In the genomic region with DNA sequence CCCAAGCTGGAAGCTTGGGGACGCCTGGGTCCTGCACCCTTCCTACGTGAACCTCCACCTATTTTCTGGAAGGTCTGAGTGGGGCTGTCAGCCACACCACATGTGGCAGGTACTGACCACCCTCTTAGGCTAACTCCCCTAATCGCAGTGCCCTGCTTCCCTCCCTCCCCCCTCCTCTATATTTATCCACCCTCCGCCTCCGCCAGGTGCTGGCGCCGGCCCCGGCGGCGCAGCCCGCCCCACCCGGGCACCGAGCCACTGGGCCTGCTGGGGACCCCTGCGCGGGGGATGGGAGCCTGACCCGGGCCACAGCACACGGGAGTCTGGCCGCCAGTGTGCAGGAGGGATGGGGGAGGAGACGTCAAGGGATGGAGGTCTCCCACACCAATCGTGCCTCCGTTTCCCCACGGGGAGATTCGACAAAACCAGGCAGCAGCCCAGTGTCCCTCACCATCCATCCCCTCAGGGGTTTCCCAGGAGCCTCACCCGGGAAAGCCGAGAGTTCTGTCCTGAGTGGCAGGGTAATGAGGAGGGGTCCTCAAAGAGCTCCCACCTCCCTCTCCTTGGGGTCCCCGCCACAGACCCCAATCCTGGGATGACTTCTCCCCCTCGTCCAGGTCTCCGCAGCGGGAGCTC, we compare ENCODE assay signal across 8 cellular contexts. TPM values are rescaled to one million over a fixed set of nuclear protein-coding genes. Genes with fewer than 3 reads are reported as not detected.
DNase-seq lines count a peak whose midpoint lies in the region; ATAC-seq and TF ChIP-seq lines count a peak whose summit lies in the region.

No MANE protein-coding gene starts in this region.

- 2 to 4% methylated on average over 29 of the region's 29 CpGs for WGBS in ectodermal cell, 2 experiments

- H4K20me1 ChIP-seq in neural cell (ENCODE audit: insufficient read depth) = no peaks in the 10 kb centered on the region

- TF ChIP-seq EP300 in neural cell (conservative IDR thresholded peaks at IDR 0.05; ENCODE audit: poor library complexity, severe bottlenecking) = no peak

- ATAC-seq in HG03045 (IDR thresholded peaks at IDR 0.05; ENCODE audit: unreplicated experiment) = no peak

- H3K9me3 ChIP-seq in CD8-positive, alpha-beta memory T cell (ENCODE audit: low read length) = no peaks in the 10 kb centered on the region
- H3K9me3 ChIP-seq in ectodermal cell (ENCODE audit: control insufficient read depth, low read length) (no peaks in the 10 kb centered on the region), neural cell (ENCODE audit: low read length) (no peaks in the 10 kb centered on the region)

- peaks cover 39 to 44% of the 10 kb centered on the region in 2 donors for H3K27me3 Mint-ChIP-seq in CD8-positive, alpha-beta memory T cell

- H3K36me3 Mint-ChIP-seq in CD8-positive, alpha-beta memory T cell = no peaks in the 10 kb centered on the region

- H3K4me3 Mint-ChIP-seq in CD8-positive, alpha-beta memory T cell = peak overlapping the region in 3 of 7 donors; percentile 8 to 81 (median 61)

- peaks cover 35 to 64% (median 47%) of the 10 kb centered on the region in 3 donors for H3K4me1 Mint-ChIP-seq in CD8-positive, alpha-beta memory T cell

- CTCF ChIA-PET in CD8-positive, alpha-beta memory T cell (lab: Charles Lee) = interaction anchor here (1.2 to 1.6 kb wide), 4 partner anchors 9 to 97 kb away, joined by 3 to 5 read pairs (median 3); a partner anchor contains a TSS

- peak overlapping the region; percentile 67 for H3K4me3 ChIP-seq in CD8-positive, alpha-beta memory T cell (ENCODE audit: low read length)
- H3K4me3 ChIP-seq in ectodermal cell (ENCODE audit: insufficient read depth, low read depth, low read length) (peak overlapping the region; percentile 58), neural cell (ENCODE audit: low read length) (peak overlapping the region; percentile 80)

- H3K79me2 ChIP-seq in neural cell (replicated peaks; ENCODE audit: insufficient read depth, low read length) = peaks cover 8% of the 10 kb centered on the region

- no peak for TF ChIP-seq RAD21 in neural cell (conservative IDR thresholded peaks at IDR 0.05)

- POLR2A ChIA-PET in CD8-positive, alpha-beta memory T cell (lab: Charles Lee) = no interaction called here

- H3K36me3 ChIP-seq in CD8-positive, alpha-beta memory T cell (ENCODE audit: insufficient read depth, low read length) = no peaks in the 10 kb centered on the region
- H3K36me3 ChIP-seq in ectodermal cell (ENCODE audit: control insufficient read depth, insufficient read depth, low read length) (peaks cover 7% of the 10 kb centered on the region), neural cell (ENCODE audit: insufficient read depth, low read length) (no peaks in the 10 kb centered on the region)

- peak overlapping the region; percentile 43 for H3K4me2 ChIP-seq in neural cell (ENCODE audit: low read length)

- H3K9me3 Mint-ChIP-seq in CD8-positive, alpha-beta memory T cell = peaks cover 0 to under 1% (median 0%) of the 10 kb centered on the region in 5 donors

- H3K27ac Mint-ChIP-seq in CD8-positive, alpha-beta memory T cell = no peak overlapping the region

- no peak for TF ChIP-seq CTCF in neural cell (IDR thresholded peaks at IDR 0.05; ENCODE audit: poor library complexity, severe bottlenecking)

- H3K9me2 ChIP-seq in neural cell (ENCODE audit: insufficient read depth, low read length) = no peaks in the 10 kb centered on the region

- H2AFZ ChIP-seq in neural cell (ENCODE audit: low read depth, low read length) = no peak overlapping the region

- no peak for DNase-seq in CD8-positive, alpha-beta memory T cell
- peak; percentile 83 for DNase-seq in NCI-H1105 treated with DMSO at 0.1 percent for 48 hours (lab: John Stamatoyannopoulos, UW)
- no peak for DNase-seq in central memory CD4-positive, alpha-beta T cell
- DNase-seq in activated T-cell treated with anti-CD3 and anti-CD28 coated beads, Interleukin-2, amount 50 U/mL, for 48 hours = no peak
- DNase-seq in AML-193 (lab: John Stamatoyannopoulos, UW) = no peak

- peak overlapping the region; percentile 57 for H3K27ac ChIP-seq in CD8-positive, alpha-beta memory T cell (ENCODE audit: low read depth, low read length)
- H3K27ac ChIP-seq in ectodermal cell (ENCODE audit: insufficient read depth, low read depth, low read length, poor library complexity, severe bottlenecking) (no peak overlapping the region), neural cell (ENCODE audit: low read length) (no peak overlapping the region)

- peaks cover 71% of the 10 kb centered on the region for H3K4me1 ChIP-seq in CD8-positive, alpha-beta memory T cell (ENCODE audit: insufficient read depth, low read length)
- peaks cover 45% of the 10 kb centered on the region for H3K4me1 ChIP-seq in ectodermal cell (ENCODE audit: control insufficient read depth, insufficient read depth, low read length)

- H3K27me3 ChIP-seq in CD8-positive, alpha-beta memory T cell (ENCODE audit: insufficient read depth, low read length, poor library complexity, severe bottlenecking) = peaks cover 53% of the 10 kb centered on the region
- H3K27me3 ChIP-seq in ectodermal cell (ENCODE audit: control insufficient read depth, insufficient read depth, low read length, poor library complexity, severe bottlenecking) (peaks cover 62% of the 10 kb centered on the region), neural cell (ENCODE audit: insufficient read depth, low read depth, low read length) (no peaks in the 10 kb centered on the region)

- H3F3A ChIP-seq in neural cell (ENCODE audit: insufficient read depth, low read length, poor library complexity, severe bottlenecking) = no peaks in the 10 kb centered on the region

- peak overlapping the region; percentile 86 for H3K9ac ChIP-seq in neural cell (ENCODE audit: low read length)

TF ChIP-seq in neural cell, 6 proteins besides CTCF, POLR2A, EP300 and RAD21:
- TF ChIP-seq EZH2 (IDR thresholded peaks at IDR 0.05; ENCODE audit: borderline replicate concordance, insufficient read depth, low read length, poor library complexity, severe bottlenecking) = no peak
- TF ChIP-seq SMC3 (conservative IDR thresholded peaks at IDR 0.05; ENCODE audit: poor library complexity) = no peak
- TF ChIP-seq, protein P1, sequence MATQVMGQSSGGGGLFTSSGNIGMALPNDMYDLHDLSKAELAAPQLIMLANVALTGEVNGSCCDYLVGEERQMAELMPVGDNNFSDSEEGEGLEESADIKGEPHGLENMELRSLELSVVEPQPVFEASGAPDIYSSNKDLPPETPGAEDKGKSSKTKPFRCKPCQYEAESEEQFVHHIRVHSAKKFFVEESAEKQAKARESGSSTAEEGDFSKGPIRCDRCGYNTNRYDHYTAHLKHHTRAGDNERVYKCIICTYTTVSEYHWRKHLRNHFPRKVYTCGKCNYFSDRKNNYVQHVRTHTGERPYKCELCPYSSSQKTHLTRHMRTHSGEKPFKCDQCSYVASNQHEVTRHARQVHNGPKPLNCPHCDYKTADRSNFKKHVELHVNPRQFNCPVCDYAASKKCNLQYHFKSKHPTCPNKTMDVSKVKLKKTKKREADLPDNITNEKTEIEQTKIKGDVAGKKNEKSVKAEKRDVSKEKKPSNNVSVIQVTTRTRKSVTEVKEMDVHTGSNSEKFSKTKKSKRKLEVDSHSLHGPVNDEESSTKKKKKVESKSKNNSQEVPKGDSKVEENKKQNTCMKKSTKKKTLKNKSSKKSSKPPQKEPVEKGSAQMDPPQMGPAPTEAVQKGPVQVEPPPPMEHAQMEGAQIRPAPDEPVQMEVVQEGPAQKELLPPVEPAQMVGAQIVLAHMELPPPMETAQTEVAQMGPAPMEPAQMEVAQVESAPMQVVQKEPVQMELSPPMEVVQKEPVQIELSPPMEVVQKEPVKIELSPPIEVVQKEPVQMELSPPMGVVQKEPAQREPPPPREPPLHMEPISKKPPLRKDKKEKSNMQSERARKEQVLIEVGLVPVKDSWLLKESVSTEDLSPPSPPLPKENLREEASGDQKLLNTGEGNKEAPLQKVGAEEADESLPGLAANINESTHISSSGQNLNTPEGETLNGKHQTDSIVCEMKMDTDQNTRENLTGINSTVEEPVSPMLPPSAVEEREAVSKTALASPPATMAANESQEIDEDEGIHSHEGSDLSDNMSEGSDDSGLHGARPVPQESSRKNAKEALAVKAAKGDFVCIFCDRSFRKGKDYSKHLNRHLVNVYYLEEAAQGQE (IDR thresholded peaks at IDR 0.05; ENCODE audit: borderline replicate concordance) = no peak
- no peak for TF ChIP-seq TAF1 (IDR thresholded peaks at IDR 0.05; ENCODE audit: low read depth)
- TF ChIP-seq POLR2AphosphoS5 (IDR thresholded peaks at IDR 0.05) = no peak
- no peak for TF ChIP-seq MXI1 (conservative IDR thresholded peaks at IDR 0.05; ENCODE audit: poor library complexity, severe bottlenecking)

RNA-seq across cellular contexts. Expression of a gene that starts 1.3 kb away (rescaled TPM):
- under 1 TPM; 0.38 to 0.70 TPM for total RNA-seq in CD8-positive, alpha-beta memory T cell
- not detected for polyA plus RNA-seq in CD8-positive, alpha-beta memory T cell
- polyA plus RNA-seq in ectodermal cell (2013, experiment 1 of 4) = 21.4 TPM
- polyA plus RNA-seq in ectodermal cell (2013, experiment 2 of 4) = 18.9 TPM
- polyA plus RNA-seq in ectodermal cell (2013, experiment 3 of 4) = 16.7 TPM
- polyA plus RNA-seq in ectodermal cell (2013, experiment 4 of 4) = 16.9 TPM
- polyA plus RNA-seq in neural cell = 18.4 and 20.2 TPM in 2 replicates
- polyA minus RNA-seq in neural cell = 14.1 and 19.0 TPM in 2 replicates

RNA-seq across cellular contexts. Expression of a gene that starts 6.2 kb away (rescaled TPM):
- total RNA-seq in CD8-positive, alpha-beta memory T cell = under 1 TPM; 0.18 to 0.20 TPM
- polyA plus RNA-seq in CD8-positive, alpha-beta memory T cell = 1.9 TPM
- polyA plus RNA-seq in ectodermal cell (2013, experiment 1 of 4) = 1.9 TPM
- polyA plus RNA-seq in ectodermal cell (2013, experiment 2 of 4) = 1.6 TPM
- 2.1 TPM for polyA plus RNA-seq in ectodermal cell (2013, experiment 3 of 4)
- 1.6 TPM for polyA plus RNA-seq in ectodermal cell (2013, experiment 4 of 4)
- 3.1 and 5.1 TPM in 2 replicates for polyA plus RNA-seq in neural cell
- 1.9 and 2.7 TPM in 2 replicates for polyA minus RNA-seq in neural cell

RNA-seq across cellular contexts. Expression of a gene that starts 6.9 kb away (rescaled TPM):
- total RNA-seq in CD8-positive, alpha-beta memory T cell = 1 to 10 TPM; 1.2 to 1.7 TPM
- 1.1 TPM for polyA plus RNA-seq in CD8-positive, alpha-beta memory T cell
- polyA plus RNA-seq in ectodermal cell (2013, experiment 1 of 4) = 39.2 TPM
- 40.5 TPM for polyA plus RNA-seq in ectodermal cell (2013, experiment 2 of 4)
- polyA plus RNA-seq in ectodermal cell (2013, experiment 3 of 4) = 32.3 TPM
- polyA plus RNA-seq in ectodermal cell (2013, experiment 4 of 4) = 34.2 TPM
- 21.9 and 23.9 TPM in 2 replicates for polyA plus RNA-seq in neural cell
- polyA minus RNA-seq in neural cell = 29.0 and 32.8 TPM in 2 replicates

RNA-seq across cellular contexts. Expression of a gene that starts 16.4 kb away (rescaled TPM):
- total RNA-seq in CD8-positive, alpha-beta memory T cell = 10 to 100 TPM; 10.6 to 11.6 TPM
- polyA plus RNA-seq in CD8-positive, alpha-beta memory T cell = 3.4 TPM
- polyA plus RNA-seq in ectodermal cell (2013, experiment 1 of 4) = 28.1 TPM
- polyA plus RNA-seq in ectodermal cell (2013, experiment 2 of 4) = 23.8 TPM
- polyA plus RNA-seq in ectodermal cell (2013, experiment 3 of 4) = 24.7 TPM
- polyA plus RNA-seq in ectodermal cell (2013, experiment 4 of 4) = 25.4 TPM
- polyA plus RNA-seq in neural cell = 24.9 and 28.9 TPM in 2 replicates
- 14.6 and 16.1 TPM in 2 replicates for polyA minus RNA-seq in neural cell

Comparison
In these comparisons a context has a peak if more than half of its experiments do, and no peak if none do; other contexts are left out.
1. RNA of a gene that starts 1.3 kb away (polyA plus RNA-seq): 18.4 to 20.2 TPM in neural cell; not detected in CD8-positive, alpha-beta memory T cell (single experiment); every median in the first group is over 10 times any median in the second.
2. RNA of a gene that starts 6.9 kb away (polyA plus RNA-seq): 21.9 to 23.9 TPM in neural cell; 1.1 TPM in CD8-positive, alpha-beta memory T cell (single experiment); every median in the first group is over 10 times any median in the second.
3. Peak in every context shown above with its lines, with median percentiles within 50 percentile points of each other: H3K4me3 ChIP-seq.